ENCODE assay signal across 1 cellular context in genomic region chr18:31206787-31207381, GRCh38.
A peak's percentile ranks its signal among the peaks of the same experiment; 100 is the strongest.
TF ChIP-seq lines count a peak whose summit lies in the region.

No MANE protein-coding gene starts in this region.

TF ChIP-seq in HepG2, 621 proteins besides CTCF, POLR2A, EP300 and RAD21 (continued from another document and continues in another):
- TF ChIP-seq HOMEZ (CRISPR knock-in tag; IDR thresholded peaks at IDR 0.05; ENCODE audit: low read depth) (no peak), AGO1 (IDR thresholded peaks at IDR 0.05; ENCODE audit: low read depth, low read length, poor library complexity, severe bottlenecking) (no peak), ZNF652 (CRISPR knock-in tag; IDR thresholded peaks at IDR 0.05; ENCODE audit: borderline replicate concordance, low read depth) (no peak), CENPX (CRISPR knock-in tag; IDR thresholded peaks at IDR 0.05) (no peak), ZNF317 (CRISPR knock-in tag; IDR thresholded peaks at IDR 0.05) (no peak), RXRB (CRISPR knock-in tag; IDR thresholded peaks at IDR 0.05; ENCODE audit: borderline replicate concordance) (no peak), KLF6 (CRISPR knock-in tag; IDR thresholded peaks at IDR 0.05) (no peak), SKIL (CRISPR knock-in tag; IDR thresholded peaks at IDR 0.05; ENCODE audit: borderline replicate concordance) (no peak), SRY (CRISPR knock-in tag; IDR thresholded peaks at IDR 0.05) (no peak), KMT2A (CRISPR knock-in tag; IDR thresholded peaks at IDR 0.05) (no peak), CREB3 (CRISPR knock-in tag; IDR thresholded peaks at IDR 0.05) (no peak), RBFOX2 (IDR thresholded peaks at IDR 0.05; ENCODE audit: low read depth, low read length) (no peak), ZNF224 (CRISPR knock-in tag; IDR thresholded peaks at IDR 0.05) (no peak), ZNF350 (CRISPR knock-in tag; IDR thresholded peaks at IDR 0.05; ENCODE audit: borderline replicate concordance, low read depth) (no peak), U2AF2 (IDR thresholded peaks at IDR 0.05; ENCODE audit: low read depth, low read length) (no peak), ZNF704 (CRISPR knock-in tag; IDR thresholded peaks at IDR 0.05; ENCODE audit: borderline replicate concordance) (no peak), ZNF280B (CRISPR knock-in tag; IDR thresholded peaks at IDR 0.05; ENCODE audit: borderline replicate concordance) (no peak), FOXO1 (CRISPR knock-in tag; IDR thresholded peaks at IDR 0.05) (peak; percentile 30; the same call in 1 of the 2 replicates), GTF2F1 (IDR thresholded peaks at IDR 0.05; ENCODE audit: low read length) (no peak), HNRNPL (IDR thresholded peaks at IDR 0.05; ENCODE audit: low read depth, low read length) (no peak), ZNF724P (CRISPR knock-in tag; IDR thresholded peaks at IDR 0.05; ENCODE audit: borderline replicate concordance) (no peak), GABPB1 (CRISPR knock-in tag; IDR thresholded peaks at IDR 0.05) (no peak; the same call in 1 of the 2 replicates), HMG20A (CRISPR knock-in tag; IDR thresholded peaks at IDR 0.05; ENCODE audit: borderline replicate concordance) (peak; percentile 35; the same call in 1 of the 2 replicates), NR1H2 (CRISPR knock-in tag; IDR thresholded peaks at IDR 0.05; ENCODE audit: borderline replicate concordance, low read depth) (no peak), THAP9 (CRISPR knock-in tag; IDR thresholded peaks at IDR 0.05; ENCODE audit: borderline replicate concordance) (no peak), ZBTB7B (CRISPR knock-in tag; IDR thresholded peaks at IDR 0.05) (no peak), SNAPC5 (CRISPR knock-in tag; IDR thresholded peaks at IDR 0.05; ENCODE audit: borderline replicate concordance) (no peak), ZEB1 (IDR thresholded peaks at IDR 0.05; ENCODE audit: insufficient replicate concordance, low read depth) (no peak), ZFP36 (IDR thresholded peaks at IDR 0.05; ENCODE audit: borderline replicate concordance, low read depth, low read length, partially characterized antibody) (no peak), GPBP1L1 (CRISPR knock-in tag; IDR thresholded peaks at IDR 0.05) (no peak), NFKB2 (CRISPR knock-in tag; IDR thresholded peaks at IDR 0.05; ENCODE audit: borderline replicate concordance) (no peak), ZNF614 (CRISPR knock-in tag; IDR thresholded peaks at IDR 0.05; ENCODE audit: borderline replicate concordance) (0 out of 2 replicates have a peak, but pooled peaks have one; percentile 27), ARID4A (CRISPR knock-in tag; IDR thresholded peaks at IDR 0.05; ENCODE audit: borderline replicate concordance) (peak; percentile 27; the same call in 1 of the 2 replicates), TEAD2 (CRISPR knock-in tag; IDR thresholded peaks at IDR 0.05) (no peak), HES4 (CRISPR knock-in tag; IDR thresholded peaks at IDR 0.05; ENCODE audit: borderline replicate concordance) (no peak), FOXA3 (CRISPR knock-in tag; IDR thresholded peaks at IDR 0.05) (0 out of 2 replicates have a peak, but pooled peaks have one; percentile 5), TOPORS (CRISPR knock-in tag; IDR thresholded peaks at IDR 0.05) (no peak), PATZ1 (CRISPR knock-in tag; IDR thresholded peaks at IDR 0.05) (peak; percentile 41; the same call in 1 of the 2 replicates), HCFC1 (IDR thresholded peaks at IDR 0.05; ENCODE audit: low read depth, low read length) (no peak), ZNF737 (CRISPR knock-in tag; IDR thresholded peaks at IDR 0.05; ENCODE audit: borderline replicate concordance) (no peak), ARID3A (IDR thresholded peaks at IDR 0.05; ENCODE audit: low read depth, low read length) (peak; percentile 76), ZNF510 (CRISPR knock-in tag; IDR thresholded peaks at IDR 0.05; ENCODE audit: low read depth) (no peak)
